In the genomic region with DNA sequence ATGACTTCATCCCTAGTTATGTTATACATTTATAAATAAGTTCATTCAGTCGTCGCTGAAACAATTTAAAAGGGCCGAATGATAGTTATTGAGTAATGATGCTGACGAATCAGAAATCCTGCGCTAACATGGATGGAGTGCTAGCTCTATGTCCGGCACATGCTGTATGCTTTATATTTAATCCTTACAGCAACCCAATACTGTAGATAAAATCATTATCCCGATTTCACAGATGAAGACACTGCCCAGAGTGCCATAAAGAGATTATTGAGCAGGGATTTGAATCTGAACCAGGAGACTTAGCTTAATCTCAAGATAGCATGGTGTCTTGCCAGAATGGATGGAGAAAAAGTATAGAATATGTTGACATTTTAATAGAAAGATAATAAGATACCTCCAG, we compare ENCODE assay signal across 13 cellular contexts. TPM values are rescaled to one million over a fixed set of nuclear protein-coding genes. Genes with fewer than 3 reads are reported as not detected.
DNase-seq lines count a peak whose midpoint lies in the region; ATAC-seq lines count a peak whose summit lies in the region.
"Had no signal": no experiment of that assay in that cellular context is flagged by ENCODE, and none has a peak within 500 bp of the region (broad histone marks: within the 10 kb centered on the region; RNA-seq: fewer than 3 reads in every experiment).

No MANE protein-coding gene starts in this region.

- no peak overlapping the region for H3K27ac ChIP-seq in HUES6 (ENCODE audit: low read depth, low read length)

- H3K4me3 ChIP-seq in HUES6 (ENCODE audit: low read depth, low read length) (peak overlapping the region; percentile 68; the same call in 1 of the 2 replicates), MG63 (no peak overlapping the region)

- peaks cover 8% of the 10 kb centered on the region for H3K4me1 Mint-ChIP-seq in activated naive CD8-positive, alpha-beta T cell treated with anti-CD3 and anti-CD28 coated beads, Interleukin-2, amount 10 ng/mL, durations not matched to agents 7 days and 5 days
- H3K4me1 Mint-ChIP-seq in naive B cell: peaks cover 0 to 11% (median 6%) of the 10 kb centered on the region in 3 donors

- H3K4me3 Mint-ChIP-seq in activated naive CD8-positive, alpha-beta T cell treated with anti-CD3 and anti-CD28 coated beads, Interleukin-2, amount 10 ng/mL, durations not matched to agents 7 days and 5 days: peak overlapping the region; percentile 17
- H3K4me3 Mint-ChIP-seq in naive B cell: peak overlapping the region in 5 of 8 donors; percentile 39 to 60 (median 42)

- no peak overlapping the region for H3K27ac Mint-ChIP-seq in activated naive CD8-positive, alpha-beta T cell treated with anti-CD3 and anti-CD28 coated beads, Interleukin-2, amount 10 ng/mL, durations not matched to agents 7 days and 5 days
- H3K27ac Mint-ChIP-seq in naive B cell: no peak overlapping the region

- H3K4me1 ChIP-seq in HUES6 (ENCODE audit: control insufficient read depth, insufficient read depth, low read length): peaks cover 3% of the 10 kb centered on the region

- H3K9me3 ChIP-seq in HUES6 (ENCODE audit: control insufficient read depth, insufficient read depth, low read depth, low read length) (no peaks in the 10 kb centered on the region), MG63 (no peaks in the 10 kb centered on the region)
- H3K9me3 ChIP-seq: Peyer's patch had no signal

- no peaks in the 10 kb centered on the region for H3K9me3 Mint-ChIP-seq in activated naive CD8-positive, alpha-beta T cell treated with anti-CD3 and anti-CD28 coated beads, Interleukin-2, amount 10 ng/mL, durations not matched to agents 7 days and 5 days
- H3K9me3 Mint-ChIP-seq in naive B cell: peaks cover 0 to 10% (median 2%) of the 10 kb centered on the region in 7 donors

- peaks cover 65% of the 10 kb centered on the region for H3K27me3 Mint-ChIP-seq in activated naive CD8-positive, alpha-beta T cell treated with anti-CD3 and anti-CD28 coated beads, Interleukin-2, amount 10 ng/mL, durations not matched to agents 7 days and 5 days
- H3K27me3 Mint-ChIP-seq in naive B cell: peaks cover 51 to 62% (median 59%) of the 10 kb centered on the region in 3 donors

- H3K27me3 ChIP-seq in HUES6 (ENCODE audit: control insufficient read depth, insufficient read depth, low read length) (peaks cover 35% of the 10 kb centered on the region), MG63 (peaks cover 22% of the 10 kb centered on the region)
- H3K27me3 ChIP-seq: Peyer's patch had no signal

- ATAC-seq in activated naive CD8-positive, alpha-beta T cell treated with anti-CD3 and anti-CD28 coated beads, Interleukin-2, amount 10 ng/mL, durations not matched to agents 7 days and 5 days (ENCODE audit: low read depth): no peak
- no peak for ATAC-seq in naive B cell (ENCODE audit: low read depth in 2 of 2)
- no peak for ATAC-seq in activated CD4-positive, CD25-positive, alpha-beta regulatory T cell treated with anti-CD3 and anti-CD28 coated beads, Interleukin-2, amount 50 U/mL, for 24 hours

- no peak overlapping the region for H3K9ac ChIP-seq in HUES6 (ENCODE audit: low read length)

- POLR2A ChIA-PET in activated naive CD8-positive, alpha-beta T cell treated with anti-CD3 and anti-CD28 coated beads, Interleukin-2, amount 10 ng/mL, durations not matched to agents 7 days and 5 days (lab: Charles Lee): no interaction called here

- no peaks in the 10 kb centered on the region for H3K36me3 ChIP-seq in HUES6 (ENCODE audit: control insufficient read depth, insufficient read depth, low read length)
- H3K36me3 ChIP-seq in MG63: no peaks in the 10 kb centered on the region
- H3K36me3 ChIP-seq: Peyer's patch had no signal

- DNase-seq in NCI-H510A treated with DMSO at 0.1 percent for 48 hours (lab: John Stamatoyannopoulos, UW): peak; percentile 61
- DNase-seq in NCI-H510A (lab: John Stamatoyannopoulos, UW): no peak
- no peak for DNase-seq in activated naive CD8-positive, alpha-beta T cell treated with anti-CD3 and anti-CD28 coated beads, Interleukin-2, amount 10 ng/mL, durations not matched to agents 7 days and 5 days
- DNase-seq in naive B cell: no peak
- DNase-seq in MG63: no peak
- no peak for DNase-seq in T-helper 1 cell
- DNase-seq: activated effector memory CD4-positive, alpha-beta T cell treated with anti-CD3 and anti-CD28 coated beads, Interleukin-2, amount 50 U/mL, for 16 hours; EL; foreskin melanocyte; NCI-H2029 treated with DMSO at 0.1 percent for 48 hours had no signal

- H3K36me3 Mint-ChIP-seq in activated naive CD8-positive, alpha-beta T cell treated with anti-CD3 and anti-CD28 coated beads, Interleukin-2, amount 10 ng/mL, durations not matched to agents 7 days and 5 days: no peaks in the 10 kb centered on the region
- H3K36me3 Mint-ChIP-seq in naive B cell: peaks cover 0 to 16% of the 10 kb centered on the region in 2 donors

RNA-seq across cellular contexts. Expression of a gene that starts 1.1 kb away (rescaled TPM):
- 1 to 10 TPM in 1 of 2 experiments, under 1 TPM in 1; 0.91 to 2.4 TPM for total RNA-seq in activated naive CD8-positive, alpha-beta T cell treated with anti-CD3 and anti-CD28 coated beads, Interleukin-2, amount 10 ng/mL, durations not matched to agents 7 days and 5 days
- polyA plus RNA-seq in naive B cell (ENCODE audit: low read depth in 6 of 6): under 1 TPM in 4 of 6 donors, not detected in 2; 0.13 to 0.22 (median 0.19) TPM
- total RNA-seq in MG63 (2014; rRNA removed; shearing (Covaris generic); ENCODE audit: low replicate concordance): not detected in 2 replicates
